27 cellular contexts compared by ENCODE assay signal in genomic region chr1:18527921-18528320, GRCh38. TPM values are rescaled to one million over a fixed set of nuclear protein-coding genes. Genes with fewer than 3 reads are reported as not detected.
"Had no signal": no experiment of that assay in that cellular context is flagged by ENCODE, and none has a peak within 500 bp of the region (broad histone marks: within the 10 kb centered on the region; RNA-seq: fewer than 3 reads in every experiment).

No MANE protein-coding gene starts in this region.

- H3K4me3 ChIP-seq: SK-N-MC had no signal

- H3K4me3 Mint-ChIP-seq: activated CD4-positive, alpha-beta memory T cell treated with anti-CD3 and anti-CD28 coated beads, Interleukin-2, amount 10 ng/mL, durations not matched to agents 7 days and 5 days; activated CD4-positive, alpha-beta T cell treated with anti-CD3 and anti-CD28 coated beads for 36 hours; activated naive CD4-positive, alpha-beta T cell treated with anti-CD3 and anti-CD28 coated beads, Interleukin-2, amount 10 ng/mL, durations not matched to agents 7 days and 5 days; activated naive CD8-positive, alpha-beta T cell treated with anti-CD3 and anti-CD28 coated beads for 36 hours; activated T-cell treated with anti-CD3 and anti-CD28 coated beads, Interleukin-2, amount 50 U/mL, for 72 hours had no signal

- H3K36me3 Mint-ChIP-seq: activated naive CD4-positive, alpha-beta T cell treated with anti-CD3 and anti-CD28 coated beads, Interleukin-2, amount 10 ng/mL, durations not matched to agents 7 days and 5 days; activated naive CD8-positive, alpha-beta T cell treated with anti-CD3 and anti-CD28 coated beads for 36 hours had no signal

- DNase-seq: activated CD4-positive, alpha-beta memory T cell treated with anti-CD3 and anti-CD28 coated beads, Interleukin-2, amount 10 ng/mL, durations not matched to agents 7 days and 5 days; activated CD4-positive, alpha-beta T cell treated with anti-CD3 and anti-CD28 coated beads for 36 hours; activated CD4-positive, alpha-beta T cell treated with anti-CD3 and anti-CD28 coated beads, Interleukin-2, amount 50 U/mL, for 1 hour; activated gamma-delta T cell treated with Interleukin-2 at 50 U/mL for 16 hours; activated naive CD4-positive, alpha-beta T cell treated with anti-CD3 and anti-CD28 coated beads, Interleukin-2, amount 10 ng/mL, durations not matched to agents 7 days and 5 days; activated naive CD8-positive, alpha-beta T cell treated with anti-CD3 and anti-CD28 coated beads for 36 hours; activated T-cell treated with anti-CD3 and anti-CD28 coated beads, Interleukin-2, amount 50 U/mL, for 72 hours; brain microvascular endothelial cell; cerebellar nuclear complex; NCI-H1048; NCI-H1417; NCI-H1930; NCI-H2107; NCI-H2171 treated with DMSO at 0.1 percent for 48 hours; NCI-H226; NCI-H510A; NCI-H526 treated with DMSO at 0.1 percent for 48 hours; NCI-H82; RPMI8226; T-helper 1 cell; WERI-Rb-1 had no signal

- H3K36me3 ChIP-seq: brain microvascular endothelial cell, WERI-Rb-1 had no signal

- H3K27ac ChIP-seq: brain microvascular endothelial cell, SK-N-MC, WERI-Rb-1 had no signal

- H3K4me1 Mint-ChIP-seq: activated CD4-positive, alpha-beta memory T cell treated with anti-CD3 and anti-CD28 coated beads, Interleukin-2, amount 10 ng/mL, durations not matched to agents 7 days and 5 days; activated CD4-positive, alpha-beta T cell treated with anti-CD3 and anti-CD28 coated beads for 36 hours; activated naive CD4-positive, alpha-beta T cell treated with anti-CD3 and anti-CD28 coated beads, Interleukin-2, amount 10 ng/mL, durations not matched to agents 7 days and 5 days; activated naive CD8-positive, alpha-beta T cell treated with anti-CD3 and anti-CD28 coated beads for 36 hours had no signal

- H3K27ac Mint-ChIP-seq: activated CD4-positive, alpha-beta memory T cell treated with anti-CD3 and anti-CD28 coated beads, Interleukin-2, amount 10 ng/mL, durations not matched to agents 7 days and 5 days; activated CD4-positive, alpha-beta T cell treated with anti-CD3 and anti-CD28 coated beads for 36 hours; activated naive CD4-positive, alpha-beta T cell treated with anti-CD3 and anti-CD28 coated beads, Interleukin-2, amount 10 ng/mL, durations not matched to agents 7 days and 5 days; activated naive CD8-positive, alpha-beta T cell treated with anti-CD3 and anti-CD28 coated beads for 36 hours; activated T-cell treated with anti-CD3 and anti-CD28 coated beads, Interleukin-2, amount 50 U/mL, for 72 hours; activated T-helper 2 cell treated with anti-CD3 and anti-CD28 coated beads, Interferon-gamma antibody, Interleukin-2, Interleukin-4, amounts not matched to agents 10 μg/mL and 5 μg/mL and 100 μg/mL, durations not matched to agents 14 hours and 24 hours and 36 hours had no signal

- ATAC-seq: activated CD4-positive, alpha-beta T cell treated with anti-CD3 and anti-CD28 coated beads for 36 hours; activated T-cell treated with anti-CD3 and anti-CD28 coated beads, Interleukin-2, amount 50 U/mL, for 72 hours; Right ventricle myocardium inferior had no signal

- H3K9me3 Mint-ChIP-seq: activated CD4-positive, alpha-beta memory T cell treated with anti-CD3 and anti-CD28 coated beads, Interleukin-2, amount 10 ng/mL, durations not matched to agents 7 days and 5 days; activated naive CD4-positive, alpha-beta T cell treated with anti-CD3 and anti-CD28 coated beads, Interleukin-2, amount 10 ng/mL, durations not matched to agents 7 days and 5 days; activated naive CD8-positive, alpha-beta T cell treated with anti-CD3 and anti-CD28 coated beads for 36 hours; activated T-cell treated with anti-CD3 and anti-CD28 coated beads, Interleukin-2, amount 50 U/mL, for 72 hours; activated T-helper 2 cell treated with anti-CD3 and anti-CD28 coated beads, Interferon-gamma antibody, Interleukin-2, Interleukin-4, amounts not matched to agents 10 μg/mL and 5 μg/mL and 100 μg/mL, durations not matched to agents 14 hours and 24 hours and 36 hours had no signal

- H3K27me3 ChIP-seq: brain microvascular endothelial cell had no signal

RNA-seq across cellular contexts. Expression of gene KLHDC7A, which starts 47.2 kb away (rescaled TPM):
- total RNA-seq: activated CD4-positive, alpha-beta memory T cell treated with anti-CD3 and anti-CD28 coated beads, Interleukin-2, amount 10 ng/mL, durations not matched to agents 7 days and 5 days; activated CD4-positive, alpha-beta T cell treated with anti-CD3 and anti-CD28 coated beads for 36 hours; activated CD8-positive, alpha-beta memory T cell treated with anti-CD3 and anti-CD28 coated beads for 36 hours; activated naive CD8-positive, alpha-beta T cell treated with anti-CD3 and anti-CD28 coated beads for 36 hours; activated T-cell treated with anti-CD3 and anti-CD28 coated beads, Interleukin-2, amount 50 U/mL, for 72 hours; activated T-helper 2 cell treated with anti-CD3 and anti-CD28 coated beads, Interferon-gamma antibody, Interleukin-2, Interleukin-4, amounts not matched to agents 10 μg/mL and 5 μg/mL and 100 μg/mL, durations not matched to agents 14 hours and 24 hours and 36 hours; cardiac septum; Right ventricle myocardium inferior; T-helper 2 cell treated with Interferon-gamma antibody and Interleukin-4, amounts not matched to agents 100 ng/mL and 5 ng/mL, for 36 hours had no signal
